9 cellular contexts compared by ENCODE assay signal in the genomic region with DNA sequence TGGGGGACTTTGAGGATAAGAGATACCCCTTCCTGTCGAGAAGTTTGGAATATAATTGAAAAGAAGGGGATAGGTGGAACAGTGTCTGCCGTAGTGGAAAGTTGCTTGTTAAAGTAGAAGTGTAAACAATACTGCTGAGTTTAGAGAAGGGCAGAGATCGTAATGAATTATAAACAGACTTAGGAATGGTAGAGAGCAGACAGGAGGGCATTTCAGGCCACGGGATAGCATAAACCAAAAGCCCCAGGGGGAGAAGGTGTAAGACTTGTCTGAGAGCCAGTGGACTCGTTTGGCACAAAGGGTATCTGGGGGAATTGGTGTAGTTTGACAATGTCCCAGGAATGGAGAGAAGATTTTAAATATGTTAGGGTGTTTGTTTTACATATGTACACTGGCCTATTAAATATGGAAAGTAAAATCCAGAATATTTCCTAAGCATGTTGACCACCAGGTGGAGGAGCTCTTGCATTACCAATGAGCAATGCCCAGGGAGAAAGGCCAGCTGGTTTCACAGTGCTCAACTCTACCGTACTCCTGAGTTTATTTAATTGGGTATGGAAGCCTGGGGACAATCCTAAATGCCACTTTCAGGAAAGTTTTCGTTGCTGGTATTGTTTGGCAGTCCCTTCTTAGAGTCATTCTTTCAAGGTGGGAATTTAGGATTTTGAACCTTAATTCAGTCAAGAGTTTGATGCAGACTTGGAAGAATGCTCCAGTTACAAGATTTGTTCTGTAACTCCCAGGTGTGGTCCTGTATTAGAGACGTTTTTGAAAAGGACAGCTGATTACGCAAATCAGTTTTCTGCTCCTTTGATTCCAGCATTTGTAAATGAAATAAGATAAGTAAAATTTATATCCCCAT. TPM values are rescaled to one million over a fixed set of nuclear protein-coding genes. Genes with fewer than 3 reads are reported as not detected.
DNase-seq lines count a peak whose midpoint lies in the region; ATAC-seq and TF ChIP-seq lines count a peak whose summit lies in the region.
"Had no signal": no experiment of that assay in that cellular context is flagged by ENCODE, and none has a peak within 500 bp of the region (broad histone marks: within the 10 kb centered on the region; RNA-seq: fewer than 3 reads in every experiment).

No MANE protein-coding gene starts in this region.

- no TSS peak for BruUV-seq in PC-9 (replicated peaks; lab: Mats Ljungman, UMichigan)

- ATAC-seq in HG03196 (IDR thresholded peaks at IDR 0.05; ENCODE audit: unreplicated experiment) (no peak), HG02973 (IDR thresholded peaks at IDR 0.05; ENCODE audit: unreplicated experiment) (no peak)

- CTCF ChIA-PET in PC-9 (lab: Charles Lee) = no interaction called here

- H3K27ac ChIP-seq in PC-9 = no peak overlapping the region
- H3K27ac ChIP-seq in thyroid gland = no peak overlapping the region

- TF ChIP-seq CTCF in PC-9 (conservative IDR thresholded peaks at IDR 0.05) (peak; percentile 62), thyroid gland (IDR thresholded peaks at IDR 0.05) (peak in 1 of 6 experiments; percentile 12)

- H4K20me1 ChIP-seq in PC-9 (ENCODE audit: insufficient read depth) = peaks cover 15% of the 10 kb centered on the region

- POLR2A ChIA-PET in PC-9 (lab: Charles Lee; ENCODE audit: unreplicated experiment) = no interaction called here

- H3K4me2 ChIP-seq in PC-9 = no peak overlapping the region

- no peaks in the 10 kb centered on the region for H3K27me3 ChIP-seq in PC-9 (ENCODE audit: insufficient read depth, low read depth)
- no peaks in the 10 kb centered on the region for H3K27me3 ChIP-seq in thyroid gland

- H3K9me3 ChIP-seq in PC-9 (ENCODE audit: insufficient read depth, low read depth) (no peaks in the 10 kb centered on the region), thyroid gland (no peaks in the 10 kb centered on the region)

- no peaks in the 10 kb centered on the region for H3K9me2 ChIP-seq in PC-9 (ENCODE audit: insufficient read depth)

- H3F3A ChIP-seq in PC-9 (ENCODE audit: insufficient read depth, low read depth) = 0 out of 2 replicates have a peak, but pooled peaks cover 8% of the 10 kb centered on the region

- peak; percentile 54 for DNase-seq in EL
- peak in 1 of 2 experiments; percentile 34 for DNase-seq in PC-9
- peak; percentile 82 for DNase-seq in fibroblast of gingiva (ENCODE audit: low read depth)
- peak; percentile 56 for DNase-seq in pulmonary artery endothelial cell (ENCODE audit: low read depth, low spot score)
- no peak for DNase-seq in thyroid gland
- no peak for DNase-seq in activated CD8-positive, alpha-beta memory T cell treated with anti-CD3 and anti-CD28 coated beads for 24 hours
- DNase-seq: NCI-H748 treated with DMSO at 0.1 percent for 48 hours had no signal

- intact Hi-C loops in PC-9 (cut with micrococcal nuclease; ENCODE audit: unreplicated experiment) (loop anchor here (1.0 kb wide), 1 partner anchor 479 kb away; no protein-coding TSS in a partner anchor), thyroid gland (cut with DNase I) (no loop called here)

- no peak for TF ChIP-seq POLR2A in thyroid gland (IDR thresholded peaks at IDR 0.05)

- 69 to 74% methylated on average over 9 of the region's 9 CpGs for WGBS in thyroid gland, 2 donors

- H3K4me1 ChIP-seq in PC-9 (replicated peaks; ENCODE audit: insufficient read depth) = no peaks in the 10 kb centered on the region
- H3K4me1 ChIP-seq in thyroid gland = no peaks in the 10 kb centered on the region

- H2AFZ ChIP-seq in PC-9 = no peak overlapping the region

- H3K36me3 ChIP-seq in PC-9 (ENCODE audit: low read depth) (peaks cover 57% of the 10 kb centered on the region), thyroid gland (peaks cover 34 to 41% of the 10 kb centered on the region in 2 donors)

- H3K79me2 ChIP-seq in PC-9 (ENCODE audit: low read depth) = peaks cover 26% of the 10 kb centered on the region; the same call in 1 of the 2 replicates

- no peak overlapping the region for H3K4me3 ChIP-seq in PC-9
- H3K4me3 ChIP-seq in thyroid gland (replicated peaks in 1 of 3) = no peak overlapping the region

RNA-seq across cellular contexts. Expression of a gene that starts 7.5 kb away (rescaled TPM):
- total RNA-seq in PC-9 (2021) (57.6 and 64.7 TPM in 2 replicates), pulmonary artery endothelial cell (144 and 184 TPM in 2 replicates), thyroid gland (10 to 100 TPM; 57.1 to 84.5 (median 72.4) TPM)

Comparison
In these comparisons a context has a peak if more than half of its experiments do, and no peak if none do; other contexts are left out.
1. DNase-seq: peak in EL (single experiment), fibroblast of gingiva (single experiment) and pulmonary artery endothelial cell (single experiment); none in thyroid gland (0 of 2) and activated CD8-positive, alpha-beta memory T cell treated with anti-CD3 and anti-CD28 coated beads for 24 hours (single experiment).